ENCODE assay signal across 11 cellular contexts in genomic region chr5:102911973-102912372, GRCh38.
DNase-seq lines count a peak whose midpoint lies in the region; ATAC-seq and TF ChIP-seq lines count a peak whose summit lies in the region.
"Had no signal": no experiment of that assay in that cellular context is flagged by ENCODE, and none has a peak within 500 bp of the region (broad histone marks: within the 10 kb centered on the region; RNA-seq: fewer than 3 reads in every experiment).

No MANE protein-coding gene starts in this region.

- intact Hi-C loops in spleen (cut with DNase I; ENCODE audit: low total_unique reads) = no loop called here

- no peak overlapping the region for H3K4me3 Mint-ChIP-seq in nephron progenitor cell

- WGBS in spleen, 5 donors = 41 to 70% (median 64%) methylated on average over 2 of the region's 2 CpGs

- H3K4me3 ChIP-seq in epithelial cell of proximal tubule (ENCODE audit: low read depth, low read length) (no peak overlapping the region), spleen (no peak overlapping the region)
- H3K4me3 ChIP-seq: body of pancreas had no signal

- H3K4me1 Mint-ChIP-seq in nephron progenitor cell = no peaks in the 10 kb centered on the region

- H3K9me3 ChIP-seq in spleen = peaks cover 0 to 3% (median 1%) of the 10 kb centered on the region in 8 donors
- H3K9me3 ChIP-seq: body of pancreas had no signal

- peaks cover 0 to 21% (median 5%) of the 10 kb centered on the region in 6 donors for H3K4me1 ChIP-seq in spleen

- peaks cover 15% of the 10 kb centered on the region for H3K36me3 Mint-ChIP-seq in nephron progenitor cell (ENCODE audit: low read depth)

- H3K27ac Mint-ChIP-seq in nephron progenitor cell = peak overlapping the region; percentile 25

- no peak overlapping the region for H3K27ac ChIP-seq in spleen
- H3K27ac ChIP-seq: body of pancreas had no signal

- H3K9me3 Mint-ChIP-seq in nephron progenitor cell = peaks cover 5% of the 10 kb centered on the region

- peaks cover 0 to 13% (median 0%) of the 10 kb centered on the region in 6 donors for H3K36me3 ChIP-seq in spleen

- TF ChIP-seq POLR2A in spleen (IDR thresholded peaks at IDR 0.05) = no peak

- no peaks in the 10 kb centered on the region for H3K27me3 Mint-ChIP-seq in nephron progenitor cell (ENCODE audit: low read depth, poor library complexity)

- no peaks in the 10 kb centered on the region for H3K27me3 ChIP-seq in spleen (replicated peaks in 1 of 7)
- H3K27me3 ChIP-seq: body of pancreas had no signal

- DNase-seq in COLO829 (ENCODE audit: low spot score) (peak; percentile 12), NCI-H460 (ENCODE audit: extremely low read depth, low read depth) (peak; percentile 14), epithelial cell of proximal tubule (ENCODE audit: low read depth) (peak; percentile 72), nephron progenitor cell (no peak), NAMALWA (ENCODE audit: low spot score) (no peak), GM19240 (ENCODE audit: insufficient read length, low spot score) (no peak), spleen (no peak)
- DNase-seq: body of pancreas, head of caudate nucleus, NCI-H774 had no signal

- ATAC-seq in GM19455 (IDR thresholded peaks at IDR 0.05; ENCODE audit: unreplicated experiment) = no peak
- ATAC-seq: body of pancreas had no signal

- TF ChIP-seq CTCF in epithelial cell of proximal tubule (conservative IDR thresholded peaks at IDR 0.05; ENCODE audit: low read depth, low read length) = no peak
- TF ChIP-seq CTCF in nephron progenitor cell (IDR thresholded peaks at IDR 0.05) = no peak
- TF ChIP-seq CTCF in spleen (IDR thresholded peaks at IDR 0.05 in 8 of 11, conservative IDR thresholded peaks at IDR 0.05 in 3 of 11) = no peak

Comparison
In these comparisons a context has a peak if more than half of its experiments do, and no peak if none do; other contexts are left out.
1. DNase-seq: peak in COLO829 (single experiment), NCI-H460 (single experiment) and epithelial cell of proximal tubule (single experiment); none in nephron progenitor cell (single experiment), NAMALWA (single experiment), GM19240 (single experiment) and spleen (single experiment).